ENCODE assay signal across 11 cellular contexts in genomic region chr16:2511996-2512919, GRCh38. TPM values are rescaled to one million over a fixed set of nuclear protein-coding genes. Genes with fewer than 3 reads are reported as not detected.
A peak's percentile ranks its signal among the peaks of the same experiment; 100 is the strongest.
DNase-seq lines count a peak whose midpoint lies in the region; ATAC-seq and TF ChIP-seq lines count a peak whose summit lies in the region.
"Had no signal": no experiment of that assay in that cellular context is flagged by ENCODE, and none has a peak within 500 bp of the region (broad histone marks: within the 10 kb centered on the region; RNA-seq: fewer than 3 reads in every experiment).

No MANE protein-coding gene starts in this region.

- H3K4me3 Mint-ChIP-seq in MCF 10A (ENCODE audit: unreplicated experiment) (peak overlapping the region; percentile 87), natural killer cell (peak overlapping the region; percentile 92)

- POLR2A ChIA-PET in MCF 10A (lab: Yijun Ruan, JAX), result interaction anchor here (0.9 to 1.0 kb wide), 2 partner anchors 11 to 298 kb away, joined by 3 read pairs; partner anchors contain the start of gene PGP

- intact Hi-C loops in Right ventricle myocardium superior (cut with DNase I) (no loop called here), left ventricle myocardium superior (cut with micrococcal nuclease) (no loop called here), MCF 10A (cut with micrococcal nuclease) (no loop called here), natural killer cell (cut with micrococcal nuclease) (loop anchor here (5.0 kb wide), 1 partner anchor 170 kb away; the partner anchor contains the start of gene ABCA3), vagina (cut with DNase I) (loop anchor here (10.0 kb wide), 2 partner anchors 257 to 357 kb away; partner anchors contain the start of genes ECI1 and TRAF7)

- H3K4me3 ChIP-seq in vagina, result peak overlapping the region in 1 of 2 donors; percentile 23

- H3K36me3 Mint-ChIP-seq in MCF 10A (ENCODE audit: insufficient read depth, unreplicated experiment) (peaks cover 18% of the 10 kb centered on the region), natural killer cell (no peaks in the 10 kb centered on the region)

- TF ChIP-seq CTCF in MCF 10A (IDR thresholded peaks at IDR 0.05; ENCODE audit: unreplicated experiment) (no peak), natural killer cell (IDR thresholded peaks at IDR 0.05) (no peak), vagina (IDR thresholded peaks at IDR 0.05) (no peak)

- H3K27me3 Mint-ChIP-seq in MCF 10A (ENCODE audit: insufficient read depth, unreplicated experiment) (no peaks in the 10 kb centered on the region), natural killer cell (ENCODE audit: low read depth in 2 of 2) (peaks cover 0 to 4% of the 10 kb centered on the region in 2 donors)

- no peaks in the 10 kb centered on the region for H3K27me3 ChIP-seq in vagina
- H3K27me3 ChIP-seq: BE2C had no signal

- no peaks in the 10 kb centered on the region for H3K9me3 Mint-ChIP-seq in MCF 10A (ENCODE audit: unreplicated experiment)
- no peaks in the 10 kb centered on the region for H3K9me3 Mint-ChIP-seq in natural killer cell

- BruUV-seq in MCF 10A (replicated peaks; lab: Mats Ljungman, UMichigan), result no TSS peak

- H3K4me1 Mint-ChIP-seq in MCF 10A (ENCODE audit: insufficient read depth, unreplicated experiment) (peaks cover 24% of the 10 kb centered on the region), natural killer cell (peaks cover 48 to 59% of the 10 kb centered on the region in 2 donors)

- CTCF ChIA-PET in MCF 10A (lab: Yijun Ruan, JAX), result interaction anchor here (0.5 to 1.5 kb wide), 3 partner anchors 11 to 347 kb away, joined by 3 read pairs; no protein-coding TSS in a partner anchor

- H3K9me3 ChIP-seq in vagina, result no peaks in the 10 kb centered on the region
- H3K9me3 ChIP-seq: BE2C had no signal

- peak overlapping the region; percentile 94 for H3K27ac Mint-ChIP-seq in MCF 10A (ENCODE audit: low read depth, unreplicated experiment)
- H3K27ac Mint-ChIP-seq in natural killer cell, result peak overlapping the region; percentile 89 to 91

- ATAC-seq in Right ventricle myocardium superior (ENCODE audit: poor library complexity), result no peak
- no peak for ATAC-seq in left ventricle myocardium superior
- no peak for ATAC-seq in natural killer cell
- no peak for ATAC-seq in HG03196 (IDR thresholded peaks at IDR 0.05; ENCODE audit: unreplicated experiment)

- DNase-seq in Right ventricle myocardium superior, result peak; percentile 44
- DNase-seq in left ventricle myocardium superior, result no peak
- DNase-seq in MCF 10A (ENCODE audit: unreplicated experiment), result no peak
- no peak for DNase-seq in natural killer cell
- no peak for DNase-seq in vagina (ENCODE audit: extremely low spot score in 2 of 2)
- no peak for DNase-seq in GM19238 (ENCODE audit: insufficient read length, low spot score)
- no peak for DNase-seq in NCI-H2029 (lab: John Stamatoyannopoulos, UW)
- DNase-seq: BE2C had no signal

- peak overlapping the region; percentile 99 for H3K27ac ChIP-seq in vagina

- peaks cover 36% of the 10 kb centered on the region for H3K4me1 ChIP-seq in vagina

- TF ChIP-seq POLR2A in vagina (IDR thresholded peaks at IDR 0.05), result no peak

- no peaks in the 10 kb centered on the region for H3K36me3 ChIP-seq in vagina

RNA-seq across cellular contexts. Expression of gene ATP6V0C, which starts 1.5 kb away (rescaled TPM):
- total RNA-seq in Right ventricle myocardium superior (129 TPM), left ventricle myocardium superior (150 TPM), MCF 10A (2022) (173 and 198 TPM in 2 replicates), natural killer cell (100 to 1,000 TPM; 183 to 242 (median 217) TPM), vagina (133 TPM)

RNA-seq across cellular contexts. Expression of gene AMDHD2, which starts 7.9 kb away (rescaled TPM):
- total RNA-seq in Right ventricle myocardium superior, result 13.4 TPM
- 15.8 TPM for total RNA-seq in left ventricle myocardium superior
- total RNA-seq in MCF 10A (2022), result 15.8 and 26.5 TPM in 2 replicates
- 100 to 1,000 TPM; 129 to 162 (median 144) TPM for total RNA-seq in natural killer cell
- total RNA-seq in vagina, result 25.5 TPM

RNA-seq across cellular contexts. Expression of gene CEMP1, which starts 18.9 kb away (rescaled TPM):
- total RNA-seq in Right ventricle myocardium superior, result not detected
- total RNA-seq in left ventricle myocardium superior, result not detected
- total RNA-seq in MCF 10A (2022), result not detected in 2 replicates
- total RNA-seq in natural killer cell, result under 1 TPM; 0.28 to 0.56 (median 0.45) TPM
- not detected for total RNA-seq in vagina
- total RNA-seq: H7, NCI-H460 had no signal

RNA-seq across cellular contexts. Expression of gene PDPK1, which starts 25.6 kb away (rescaled TPM):
- total RNA-seq in Right ventricle myocardium superior (38.5 TPM), left ventricle myocardium superior (43.1 TPM), MCF 10A (2022) (32.3 and 38.0 TPM in 2 replicates), natural killer cell (10 to 100 TPM; 63.1 to 80.7 (median 73.5) TPM), vagina (29.2 TPM)

RNA-seq across cellular contexts. Expression of gene TBC1D24, which starts 37.3 kb away (rescaled TPM):
- total RNA-seq in Right ventricle myocardium superior (11.8 TPM), left ventricle myocardium superior (15.4 TPM), MCF 10A (2022) (7.6 and 8.1 TPM in 2 replicates), natural killer cell (10 to 100 TPM in 2 of 3 donors, 1 to 10 TPM in 1; 7.2 to 13.0 (median 10.9) TPM), vagina (9.6 TPM)

Comparison
In these comparisons a context has a peak if more than half of its experiments do, and no peak if none do; other contexts are left out.
1. intact Hi-C loops: an anchor here in natural killer cell (5.0 kb wide) and vagina (10.0 kb wide); none called in Right ventricle myocardium superior, left ventricle myocardium superior and MCF 10A.